7 cellular contexts compared by ENCODE assay signal in the genomic region with DNA sequence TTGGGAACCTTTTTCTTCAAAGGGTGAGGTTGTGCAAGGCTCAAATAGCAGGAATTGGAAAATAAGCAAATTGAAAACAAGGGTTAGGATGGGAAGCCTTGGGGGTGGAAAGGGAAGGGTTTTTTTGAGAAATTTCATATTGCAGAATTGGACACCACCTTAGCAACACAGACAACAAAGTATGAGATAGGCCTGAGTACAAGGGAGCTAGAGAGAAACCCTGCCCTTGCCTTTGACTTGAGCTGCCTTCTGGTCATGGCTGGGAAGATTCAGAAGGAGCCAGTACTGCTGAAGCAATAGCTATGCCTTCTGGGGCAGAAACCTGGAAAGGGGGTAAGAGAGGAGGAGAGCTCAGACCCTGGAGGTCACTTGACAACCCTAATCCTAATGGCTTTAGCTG.
"Had no signal": no experiment of that assay in that cellular context is flagged by ENCODE, and none has a peak within 500 bp of the region (broad histone marks: within the 10 kb centered on the region; RNA-seq: fewer than 3 reads in every experiment).

No MANE protein-coding gene starts in this region.

- H3K27ac ChIP-seq: GM23248, HL-60 had no signal

- ATAC-seq: HepG2 had no signal

- DNase-seq: GM23248, GOT3, H9, HCEC 1CT, KBM-7 had no signal

- H3K4me3 ChIP-seq: GM23248 had no signal
